In the genomic region with DNA sequence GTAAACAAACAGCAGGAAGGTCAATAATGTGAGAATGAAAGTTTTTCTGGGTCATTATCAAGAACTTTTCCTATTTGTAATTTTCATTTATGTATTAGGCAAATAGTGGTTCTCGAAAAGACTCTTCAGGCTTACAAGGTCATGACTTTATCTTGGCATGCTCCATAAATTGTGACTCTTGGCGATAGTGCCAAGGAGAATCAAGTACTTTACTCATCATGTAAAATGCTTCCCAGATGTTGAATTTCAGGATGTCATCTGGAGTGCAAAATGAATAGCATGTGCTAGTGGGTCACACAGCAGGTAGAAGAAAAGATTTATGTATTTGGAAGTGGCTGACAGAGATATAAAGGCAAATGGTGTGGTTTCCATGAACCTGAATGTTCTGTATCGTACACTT, we compare ENCODE assay signal across 22 cellular contexts.
"Had no signal": no experiment of that assay in that cellular context is flagged by ENCODE, and none has a peak within 500 bp of the region (broad histone marks: within the 10 kb centered on the region; RNA-seq: fewer than 3 reads in every experiment).

No MANE protein-coding gene starts in this region.

- H3K4me2 ChIP-seq: smooth muscle cell had no signal

- DNase-seq: cortex of kidney; effector memory CD8-positive, alpha-beta T cell; left lung; mesenchymal stem cell; mucosa of descending colon; naive B cell; nucleus accumbens; stimulated activated CD4-positive, alpha-beta T cell treated with anti-CD3 and anti-CD28 coated beads, Interleukin-12 subunit alpha, Interleukin-12 subunit beta, amount 100 ng/mL, for 4 hours; stimulated activated CD4-positive, alpha-beta T cell treated with anti-CD3 and anti-CD28 coated beads, Interleukin-1b, Interleukin-23, amount 100 ng/mL, for 48 hours; stimulated activated CD4-positive, alpha-beta T cell treated with anti-CD3 and anti-CD28 coated beads, Interleukin-4, amount 100 ng/mL, for 1 hour; stimulated activated CD8-positive, alpha-beta memory T cell treated with anti-CD3 and anti-CD28 coated beads, Interleukin-4, amount 100 ng/mL, for 48 hours; stimulated activated naive CD4-positive, alpha-beta T cell; stimulated activated naive CD8-positive, alpha-beta T cell treated with anti-CD3 and anti-CD28 coated beads, Interleukin-15, amount 100 ng/mL, for 72 hours; transverse colon; upper lobe of right lung; uterus had no signal

- H3K27me3 ChIP-seq: left lung, right atrium auricular region, suprapubic skin, transverse colon, upper lobe of right lung, uterus had no signal

- H3K36me3 ChIP-seq: left lung, prostate gland, right atrium auricular region, suprapubic skin, transverse colon, upper lobe of right lung, uterus had no signal

- ATAC-seq: effector memory CD8-positive, alpha-beta T cell; esophagus mucosa; left lung; mucosa of descending colon; sciatic nerve; stimulated activated naive CD8-positive, alpha-beta T cell treated with anti-CD3 and anti-CD28 coated beads, Interleukin-15, amount 100 ng/mL, for 72 hours; upper lobe of right lung had no signal

- H3K9me3 ChIP-seq: prostate gland, right atrium auricular region, suprapubic skin, upper lobe of right lung, uterus had no signal

- H3K27ac ChIP-seq: left lung, prostate gland, right atrium auricular region, suprapubic skin, transverse colon, upper lobe of right lung, uterus had no signal

- H3K4me3 ChIP-seq: left lung, mucosa of descending colon, prostate gland, right atrium auricular region, smooth muscle cell, suprapubic skin, transverse colon, upper lobe of right lung, uterus had no signal
